8 cellular contexts compared by ENCODE assay signal in genomic region chr6:27143020-27143388, GRCh38.
A peak's percentile ranks its signal among the peaks of the same experiment; 100 is the strongest.
DNase-seq lines count a peak whose midpoint lies in the region; ATAC-seq, FAIRE-seq and TF ChIP-seq lines count a peak whose summit lies in the region.
"Not testable (repeated sequence)": the region's sequence is repeated elsewhere in the genome, so short reads cannot be mapped to it uniquely, and the experiment has no call there.

No MANE protein-coding gene starts in this region.

- not testable (repeated sequence) for H3K9me3 Mint-ChIP-seq in CD8-positive, alpha-beta memory T cell; activated B cell treated with CpG ODN at 0.5 μM for 24 hours; activated T-helper 1 cell treated with anti-CD3 and anti-CD28 coated beads, Interleukin-12 subunit alpha, Interleukin-12 subunit beta, Interleukin-2, Interleukin-4 antibody, amounts not matched to agents 30 ng/mL and 10 ng/mL and 1 ng/mL, durations not matched to agents 14 hours and 24 hours and 36 hours; natural killer cell; stimulated activated naive CD8-positive, alpha-beta T cell treated with anti-CD3 and anti-CD28 coated beads, Interleukin-15, Interleukin-2, amounts not matched to agents 100 ng/mL and 50 ng/mL, for 24 hours

- H3K4me1 Mint-ChIP-seq in CD8-positive, alpha-beta memory T cell: peaks cover 45 to 55% (median 45%) of the 10 kb centered on the region in 3 donors
- H3K4me1 Mint-ChIP-seq in activated B cell treated with CpG ODN at 0.5 μM for 24 hours (peaks cover 58% of the 10 kb centered on the region), natural killer cell (peaks cover 35 to 40% of the 10 kb centered on the region in 2 donors)
- H3K4me1 Mint-ChIP-seq in activated T-helper 1 cell treated with anti-CD3 and anti-CD28 coated beads, Interleukin-12 subunit alpha, Interleukin-12 subunit beta, Interleukin-2, Interleukin-4 antibody, amounts not matched to agents 30 ng/mL and 10 ng/mL and 1 ng/mL, durations not matched to agents 14 hours and 24 hours and 36 hours (ENCODE audit: low read depth): peaks cover 29% of the 10 kb centered on the region
- H3K4me1 Mint-ChIP-seq in stimulated activated naive CD8-positive, alpha-beta T cell treated with anti-CD3 and anti-CD28 coated beads, Interleukin-15, Interleukin-2, amounts not matched to agents 100 ng/mL and 50 ng/mL, for 24 hours (ENCODE audit: low read depth): peaks cover 49% of the 10 kb centered on the region

- not testable (repeated sequence) for DNase-seq in CD8-positive, alpha-beta memory T cell; activated B cell treated with CpG ODN at 0.5 μM for 24 hours; activated T-helper 1 cell treated with anti-CD3 and anti-CD28 coated beads, Interleukin-12 subunit alpha, Interleukin-12 subunit beta, Interleukin-2, Interleukin-4 antibody, amounts not matched to agents 30 ng/mL and 10 ng/mL and 1 ng/mL, durations not matched to agents 14 hours and 24 hours and 36 hours (ENCODE audit: low spot score); natural killer cell
- DNase-seq in K562 (ENCODE audit: extremely low read depth in 1 of 4, low spot score in 3 of 4): peak in 1 of 4 experiments; percentile 34

- not testable (repeated sequence) for H3K27me3 Mint-ChIP-seq in CD8-positive, alpha-beta memory T cell; activated B cell treated with CpG ODN at 0.5 μM for 24 hours; activated T-helper 1 cell treated with anti-CD3 and anti-CD28 coated beads, Interleukin-12 subunit alpha, Interleukin-12 subunit beta, Interleukin-2, Interleukin-4 antibody, amounts not matched to agents 30 ng/mL and 10 ng/mL and 1 ng/mL, durations not matched to agents 14 hours and 24 hours and 36 hours (ENCODE audit: insufficient read depth); natural killer cell (ENCODE audit: low read depth in 2 of 2); stimulated activated naive CD8-positive, alpha-beta T cell treated with anti-CD3 and anti-CD28 coated beads, Interleukin-15, Interleukin-2, amounts not matched to agents 100 ng/mL and 50 ng/mL, for 24 hours

- not testable (repeated sequence) for FAIRE-seq in K562 (lab: Jason Lieb, UNC)

- H3K27me3 ChIP-seq in CD8-positive, alpha-beta memory T cell (ENCODE audit: insufficient read depth, low read length, poor library complexity, severe bottlenecking); OCI-LY3 (ENCODE audit: low read depth, low read length); K562 (ENCODE audit: control insufficient read depth in 2 of 2, insufficient read depth in 2 of 2, low read length in 2 of 2): not testable (repeated sequence)

- peak overlapping the region in 2 of 8 donors; percentile 23 to 35 for H3K27ac Mint-ChIP-seq in CD8-positive, alpha-beta memory T cell
- peak overlapping the region; percentile 53 for H3K27ac Mint-ChIP-seq in activated B cell treated with CpG ODN at 0.5 μM for 24 hours
- H3K27ac Mint-ChIP-seq in activated T-helper 1 cell treated with anti-CD3 and anti-CD28 coated beads, Interleukin-12 subunit alpha, Interleukin-12 subunit beta, Interleukin-2, Interleukin-4 antibody, amounts not matched to agents 30 ng/mL and 10 ng/mL and 1 ng/mL, durations not matched to agents 14 hours and 24 hours and 36 hours: peak overlapping the region; percentile 76
- H3K27ac Mint-ChIP-seq in natural killer cell: peak overlapping the region in 1 of 2 donors; percentile 27
- peak overlapping the region; percentile 45 for H3K27ac Mint-ChIP-seq in stimulated activated naive CD8-positive, alpha-beta T cell treated with anti-CD3 and anti-CD28 coated beads, Interleukin-15, Interleukin-2, amounts not matched to agents 100 ng/mL and 50 ng/mL, for 24 hours

- H3K79me2 ChIP-seq in OCI-LY3 (ENCODE audit: low read length): peaks cover 50% of the 10 kb centered on the region
- peaks cover 96% of the 10 kb centered on the region for H3K79me2 ChIP-seq in K562 (ENCODE audit: control insufficient read depth, insufficient read depth, low read length)

- not testable (repeated sequence) for H3K9me1 ChIP-seq in K562 (ENCODE audit: control insufficient read depth, insufficient read depth, low read length)

- TF ChIP-seq EP300 in K562 (IDR thresholded peaks at IDR 0.05; ENCODE audit: low read length): not testable (repeated sequence)

- 2% methylated on average over 4 of the region's 4 CpGs for WGBS in K562 (ENCODE audit: insufficient coverage, low coverage, missing lambda C conversion rate)

- H3K36me3 ChIP-seq in CD8-positive, alpha-beta memory T cell (ENCODE audit: insufficient read depth, low read length); HEK293 (ENCODE audit: control insufficient read depth in 2 of 2, insufficient read depth in 1 of 2, low read length in 2 of 2); OCI-LY3 (replicated peaks; ENCODE audit: low read depth, low read length): not testable (repeated sequence)
- peaks cover 72% of the 10 kb centered on the region for H3K36me3 ChIP-seq in K562 (ENCODE audit: control insufficient read depth, insufficient read depth, low read length)

- H3K4me1 ChIP-seq in CD8-positive, alpha-beta memory T cell (ENCODE audit: insufficient read depth, low read length): peaks cover 48% of the 10 kb centered on the region
- not testable (repeated sequence) for H3K4me1 ChIP-seq in HEK293 (ENCODE audit: control insufficient read depth, insufficient read depth, low read length)
- H3K4me1 ChIP-seq in OCI-LY3 (ENCODE audit: low read length) (peaks cover 49% of the 10 kb centered on the region), K562 (replicated peaks in 1 of 2; ENCODE audit: control insufficient read depth in 2 of 2, insufficient read depth in 2 of 2, low read length in 2 of 2) (peaks cover 8 to 11% of the 10 kb centered on the region in 2 experiments)

- H3K4me2 ChIP-seq in OCI-LY3 (ENCODE audit: low read length) (peak overlapping the region; percentile 79), K562 (ENCODE audit: insufficient read depth, low read length) (peak overlapping the region; percentile 90)

- TF ChIP-seq CTCF in HEK293 (tag by site-specific recombination; IDR thresholded peaks at IDR 0.05); OCI-LY3 (IDR thresholded peaks at IDR 0.05; ENCODE audit: low read depth, low read length); activated B cell treated with CpG ODN at 0.5 μM for 24 hours (IDR thresholded peaks at IDR 0.05); K562 (IDR thresholded peaks at IDR 0.05 in 2 of 3, conservative IDR thresholded peaks at IDR 0.05 in 1 of 3; ENCODE audit: insufficient read depth in 2 of 3, low read depth in 1 of 3, low read length in 3 of 3); natural killer cell (IDR thresholded peaks at IDR 0.05): not testable (repeated sequence)

- not testable (repeated sequence) for TF ChIP-seq RAD21 in K562 (CRISPR knock-in tag; conservative IDR thresholded peaks at IDR 0.05 in 1 of 2, IDR thresholded peaks at IDR 0.05 in 1 of 2)

- in situ Hi-C loops in K562 (cut with MboI): not testable (repeated sequence)

- CTCF ChIA-PET in CD8-positive, alpha-beta memory T cell (lab: Charles Lee): interaction anchor here (6.5 kb wide), 1 partner anchor 10 kb away, joined by 80 read pairs; a partner anchor contains a TSS
- CTCF ChIA-PET in HEK293 (lab: Yijun Ruan, JAX): interaction anchor here (1.5 kb wide), 1 partner anchor 16 kb away, joined by 4 read pairs; no protein-coding TSS in a partner anchor
- CTCF ChIA-PET in activated B cell treated with CpG ODN at 0.5 μM for 24 hours (lab: Charles Lee): interaction anchor here (0.7 kb wide), 1 partner anchor 653 kb away, joined by 3 read pairs; no protein-coding TSS in a partner anchor
- CTCF ChIA-PET in K562 (lab: Yijun Ruan, JAX; ENCODE audit: low intra/inter-chr PET ratio): not testable (repeated sequence)

- H3K9me3 ChIP-seq in CD8-positive, alpha-beta memory T cell (ENCODE audit: low read length); HEK293 (ENCODE audit: control insufficient read depth, insufficient read depth, low read depth, low read length); OCI-LY3 (ENCODE audit: insufficient read depth, low read length); K562 (replicated peaks; ENCODE audit: control insufficient read depth, insufficient read depth, low read depth, low read length): not testable (repeated sequence)

- BruUV-seq in K562 (replicated peaks; lab: Mats Ljungman, UMichigan): not testable (repeated sequence)

- not testable (repeated sequence) for H3K4me3 ChIP-seq in CD8-positive, alpha-beta memory T cell (ENCODE audit: low read length); HEK293 (ENCODE audit: low read depth, low read length)
- H3K4me3 ChIP-seq in OCI-LY3 (ENCODE audit: low read length) (0 out of 2 replicates have a peak overlapping the region, but pooled peaks have one; percentile 35), K562 (peak overlapping the region; percentile 71)

- H3K9ac ChIP-seq in OCI-LY3 (ENCODE audit: low read length): peak overlapping the region; percentile 17; the same call in 1 of the 2 replicates
- peak overlapping the region; percentile 74 to 92 for H3K9ac ChIP-seq in K562 (ENCODE audit: insufficient read depth in 1 of 2, low read depth in 2 of 2, low read length in 2 of 2)

- intact Hi-C loops in activated B cell treated with CpG ODN at 0.5 μM for 24 hours (cut with micrococcal nuclease); natural killer cell (cut with micrococcal nuclease): not testable (repeated sequence)
- intact Hi-C loops in activated T-helper 1 cell treated with anti-CD3 and anti-CD28 coated beads, Interleukin-12 subunit alpha, Interleukin-12 subunit beta, Interleukin-2, Interleukin-4 antibody, amounts not matched to agents 30 ng/mL and 10 ng/mL and 1 ng/mL, durations not matched to agents 14 hours and 24 hours and 36 hours (cut with micrococcal nuclease): loop anchor here (10.0 kb wide), 1 partner anchor 992 kb away; no protein-coding TSS in a partner anchor
- intact Hi-C loops in K562 (cut with micrococcal nuclease): loop anchor here (10.0 kb wide), 1 partner anchor 858 kb away; a partner anchor contains a TSS

- peak overlapping the region; percentile 91 for H3K27ac ChIP-seq in CD8-positive, alpha-beta memory T cell (ENCODE audit: low read depth, low read length)
- not testable (repeated sequence) for H3K27ac ChIP-seq in HEK293 (ENCODE audit: extremely low read depth, low read depth, low read length)
- H3K27ac ChIP-seq in OCI-LY3 (ENCODE audit: low read length) (peak overlapping the region; percentile 98), K562 (ENCODE audit: extremely low read depth, low read depth, low read length) (peak overlapping the region; percentile 64)

- peak overlapping the region in 2 of 7 donors; percentile 34 to 73 for H3K4me3 Mint-ChIP-seq in CD8-positive, alpha-beta memory T cell
- H3K4me3 Mint-ChIP-seq in activated B cell treated with CpG ODN at 0.5 μM for 24 hours: peak overlapping the region; percentile 19
- not testable (repeated sequence) for H3K4me3 Mint-ChIP-seq in activated T-helper 1 cell treated with anti-CD3 and anti-CD28 coated beads, Interleukin-12 subunit alpha, Interleukin-12 subunit beta, Interleukin-2, Interleukin-4 antibody, amounts not matched to agents 30 ng/mL and 10 ng/mL and 1 ng/mL, durations not matched to agents 14 hours and 24 hours and 36 hours
- peak overlapping the region; percentile 11 for H3K4me3 Mint-ChIP-seq in natural killer cell
- peak overlapping the region; percentile 60 for H3K4me3 Mint-ChIP-seq in stimulated activated naive CD8-positive, alpha-beta T cell treated with anti-CD3 and anti-CD28 coated beads, Interleukin-15, Interleukin-2, amounts not matched to agents 100 ng/mL and 50 ng/mL, for 24 hours

- peaks cover 2 to 14% (median 3%) of the 10 kb centered on the region in 3 donors for H3K36me3 Mint-ChIP-seq in CD8-positive, alpha-beta memory T cell
- peaks cover 29% of the 10 kb centered on the region for H3K36me3 Mint-ChIP-seq in activated B cell treated with CpG ODN at 0.5 μM for 24 hours (ENCODE audit: low read depth)
- H3K36me3 Mint-ChIP-seq in activated T-helper 1 cell treated with anti-CD3 and anti-CD28 coated beads, Interleukin-12 subunit alpha, Interleukin-12 subunit beta, Interleukin-2, Interleukin-4 antibody, amounts not matched to agents 30 ng/mL and 10 ng/mL and 1 ng/mL, durations not matched to agents 14 hours and 24 hours and 36 hours (ENCODE audit: low read depth); natural killer cell; stimulated activated naive CD8-positive, alpha-beta T cell treated with anti-CD3 and anti-CD28 coated beads, Interleukin-15, Interleukin-2, amounts not matched to agents 100 ng/mL and 50 ng/mL, for 24 hours (ENCODE audit: low read depth): not testable (repeated sequence)

- peak; percentile 59 for TF ChIP-seq POLR2A in K562 (conservative IDR thresholded peaks at IDR 0.05)

- POLR2A ChIA-PET in CD8-positive, alpha-beta memory T cell (lab: Charles Lee): interaction anchor here (1.2 to 6.1 kb wide), 2 partner anchors 11 to 1099 kb away, joined by 3 to 231 read pairs; a partner anchor contains a TSS
- POLR2A ChIA-PET in HEK293 (lab: Yijun Ruan, JAX) (interaction anchor here (0.7 to 6.3 kb wide), 3 partner anchors 10 to 926 kb away, joined by 3 to 338 read pairs (median 5); a partner anchor contains a TSS), activated B cell treated with CpG ODN at 0.5 μM for 24 hours (lab: Charles Lee) (interaction anchor here (0.6 to 6.4 kb wide), 10 partner anchors 12 to 1122 kb away, joined by 3 to 510 read pairs (median 6); a partner anchor contains a TSS), K562 (lab: Yijun Ruan, JAX) (interaction anchor here (0.7 to 10.6 kb wide), 9 partner anchors 12 to 1120 kb away, joined by 3 to 726 read pairs (median 50); a partner anchor contains a TSS)

- H2AFZ ChIP-seq in OCI-LY3 (ENCODE audit: low read depth, low read length); K562 (ENCODE audit: low read depth, low read length): not testable (repeated sequence)

- not testable (repeated sequence) for H4K20me1 ChIP-seq in OCI-LY3 (ENCODE audit: insufficient read depth, low read length)
- peaks cover 32% of the 10 kb centered on the region for H4K20me1 ChIP-seq in K562 (replicated peaks; ENCODE audit: control insufficient read depth, insufficient read depth, low read length)

- ATAC-seq in activated B cell treated with CpG ODN at 0.5 μM for 24 hours (ENCODE audit: low read depth); K562; natural killer cell: not testable (repeated sequence)
